1 cellular context compared by ENCODE assay signal in the genomic region with DNA sequence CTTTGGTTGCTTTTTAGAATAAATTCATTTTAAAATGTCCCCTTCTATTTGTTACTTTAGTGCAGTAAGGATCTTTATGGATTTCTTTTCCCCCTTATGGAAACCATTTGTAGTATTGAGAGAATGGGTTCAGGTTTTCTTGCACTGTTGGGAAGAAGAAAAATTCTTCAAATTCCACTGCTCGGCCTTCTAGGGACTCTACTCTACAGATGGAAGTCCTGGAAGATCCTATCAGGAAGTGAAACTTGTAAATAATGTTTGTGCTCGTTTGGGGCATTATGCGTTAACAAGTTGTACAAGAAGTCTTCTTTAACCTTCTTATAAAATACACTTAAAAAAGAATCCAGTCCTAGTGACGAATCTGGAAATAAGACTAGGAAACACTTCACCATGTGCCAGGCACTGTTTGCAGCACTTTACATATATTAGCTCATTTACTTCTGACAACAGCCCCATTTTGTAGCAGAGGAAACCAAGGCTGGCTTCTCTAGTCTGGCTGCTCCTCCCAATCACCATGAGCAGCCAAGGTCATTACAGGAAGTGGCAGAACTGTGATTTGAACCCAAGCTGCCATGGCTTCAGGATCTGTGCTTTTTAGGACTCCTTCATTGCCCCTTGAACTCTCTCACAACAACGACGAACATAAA.
TF ChIP-seq lines count a peak whose summit lies in the region.

No MANE protein-coding gene starts in this region.

TF ChIP-seq in HepG2, 621 proteins besides CTCF, POLR2A, EP300 and RAD21:
- TF ChIP-seq ATF1 (CRISPR knock-in tag; IDR thresholded peaks at IDR 0.05) (no peak), PRPF4 (IDR thresholded peaks at IDR 0.05; ENCODE audit: low read depth, low read length, poor library complexity, severe bottlenecking) (peak; percentile 5), NFYB (CRISPR knock-in tag; IDR thresholded peaks at IDR 0.05) (no peak), BCL6 (CRISPR knock-in tag; IDR thresholded peaks at IDR 0.05) (peak; percentile 65), ZNF629 (CRISPR knock-in tag; conservative IDR thresholded peaks at IDR 0.05) (peak; percentile 51; the same call in 1 of the 2 replicates), SP5 (CRISPR knock-in tag; IDR thresholded peaks at IDR 0.05; ENCODE audit: borderline replicate concordance, low read depth) (no peak), NFRKB (IDR thresholded peaks at IDR 0.05) (no peak)
- TF ChIP-seq, protein P1, sequence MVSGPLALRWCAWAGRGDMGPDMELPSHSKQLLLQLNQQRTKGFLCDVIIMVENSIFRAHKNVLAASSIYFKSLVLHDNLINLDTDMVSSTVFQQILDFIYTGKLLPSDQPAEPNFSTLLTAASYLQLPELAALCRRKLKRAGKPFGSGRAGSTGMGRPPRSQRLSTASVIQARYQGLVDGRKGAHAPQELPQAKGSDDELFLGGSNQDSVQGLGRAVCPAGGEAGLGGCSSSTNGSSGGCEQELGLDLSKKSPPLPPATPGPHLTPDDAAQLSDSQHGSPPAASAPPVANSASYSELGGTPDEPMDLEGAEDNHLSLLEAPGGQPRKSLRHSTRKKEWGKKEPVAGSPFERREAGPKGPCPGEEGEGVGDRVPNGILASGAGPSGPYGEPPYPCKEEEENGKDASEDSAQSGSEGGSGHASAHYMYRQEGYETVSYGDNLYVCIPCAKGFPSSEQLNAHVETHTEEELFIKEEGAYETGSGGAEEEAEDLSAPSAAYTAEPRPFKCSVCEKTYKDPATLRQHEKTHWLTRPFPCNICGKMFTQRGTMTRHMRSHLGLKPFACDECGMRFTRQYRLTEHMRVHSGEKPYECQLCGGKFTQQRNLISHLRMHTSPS (CRISPR knock-in tag; IDR thresholded peaks at IDR 0.05; ENCODE audit: low read depth): no peak
- TF ChIP-seq, protein P2, sequence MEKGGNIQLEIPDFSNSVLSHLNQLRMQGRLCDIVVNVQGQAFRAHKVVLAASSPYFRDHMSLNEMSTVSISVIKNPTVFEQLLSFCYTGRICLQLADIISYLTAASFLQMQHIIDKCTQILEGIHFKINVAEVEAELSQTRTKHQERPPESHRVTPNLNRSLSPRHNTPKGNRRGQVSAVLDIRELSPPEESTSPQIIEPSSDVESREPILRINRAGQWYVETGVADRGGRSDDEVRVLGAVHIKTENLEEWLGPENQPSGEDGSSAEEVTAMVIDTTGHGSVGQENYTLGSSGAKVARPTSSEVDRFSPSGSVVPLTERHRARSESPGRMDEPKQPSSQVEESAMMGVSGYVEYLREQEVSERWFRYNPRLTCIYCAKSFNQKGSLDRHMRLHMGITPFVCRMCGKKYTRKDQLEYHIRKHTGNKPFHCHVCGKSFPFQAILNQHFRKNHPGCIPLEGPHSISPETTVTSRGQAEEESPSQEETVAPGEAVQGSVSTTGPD (CRISPR knock-in tag; IDR thresholded peaks at IDR 0.05): no peak
- TF ChIP-seq, protein P3, sequence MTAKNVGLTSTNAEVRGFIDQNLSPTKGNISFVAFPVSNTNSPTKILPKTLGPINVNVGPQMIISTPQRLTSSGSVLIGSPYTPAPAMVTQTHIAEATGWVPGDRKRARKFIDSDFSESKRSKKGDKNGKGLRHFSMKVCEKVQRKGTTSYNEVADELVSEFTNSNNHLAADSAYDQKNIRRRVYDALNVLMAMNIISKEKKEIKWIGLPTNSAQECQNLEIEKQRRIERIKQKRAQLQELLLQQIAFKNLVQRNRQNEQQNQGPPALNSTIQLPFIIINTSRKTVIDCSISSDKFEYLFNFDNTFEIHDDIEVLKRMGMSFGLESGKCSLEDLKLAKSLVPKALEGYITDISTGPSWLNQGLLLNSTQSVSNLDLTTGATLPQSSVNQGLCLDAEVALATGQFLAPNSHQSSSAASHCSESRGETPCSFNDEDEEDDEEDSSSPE (CRISPR knock-in tag; IDR thresholded peaks at IDR 0.05): no peak
